In the genomic region with DNA sequence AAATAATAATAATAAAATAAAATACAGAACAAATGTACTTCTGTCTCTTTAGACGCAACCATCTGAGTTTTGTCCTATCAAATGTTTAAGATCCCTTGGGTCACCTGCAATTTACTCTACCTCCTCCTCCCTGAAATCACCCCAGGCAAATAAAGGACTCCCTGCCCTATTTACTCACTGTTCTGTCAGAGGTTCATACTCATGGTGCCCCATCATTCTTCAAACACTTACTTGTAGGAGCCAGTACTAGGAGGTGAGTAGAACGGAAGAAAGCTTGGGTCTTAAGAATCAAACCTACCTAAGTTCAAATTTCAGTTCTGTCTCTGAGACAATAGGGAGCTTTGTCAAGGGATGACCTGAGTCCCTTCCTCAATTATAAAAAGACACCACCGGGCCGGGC, we compare ENCODE assay signal across 12 cellular contexts. TPM values are rescaled to one million over a fixed set of nuclear protein-coding genes. Genes with fewer than 3 reads are reported as not detected.
A peak's percentile ranks its signal among the peaks of the same experiment; 100 is the strongest.
DNase-seq lines count a peak whose midpoint lies in the region; ATAC-seq and TF ChIP-seq lines count a peak whose summit lies in the region.
"Had no signal": no experiment of that assay in that cellular context is flagged by ENCODE, and none has a peak within 500 bp of the region (broad histone marks: within the 10 kb centered on the region; RNA-seq: fewer than 3 reads in every experiment).

No MANE protein-coding gene starts in this region.

- no peak overlapping the region for H3K27ac ChIP-seq in WERI-Rb-1

- POLR2A ChIA-PET in activated naive CD8-positive, alpha-beta T cell treated with anti-CD3 and anti-CD28 coated beads, Interleukin-2, amount 10 ng/mL, durations not matched to agents 7 days and 5 days (lab: Charles Lee), result interaction anchor here (1.1 to 1.5 kb wide), 2 partner anchors 16 to 41 kb away, joined by 3 read pairs; a partner anchor contains a TSS

- H3K4me3 Mint-ChIP-seq in activated CD4-positive, alpha-beta T cell treated with anti-CD3 and anti-CD28 coated beads, Interleukin-2, amount 10 ng/mL, durations not matched to agents 24 days and 14 days, result peak overlapping the region; percentile 90
- peak overlapping the region; percentile 93 for H3K4me3 Mint-ChIP-seq in activated naive CD8-positive, alpha-beta T cell treated with anti-CD3 and anti-CD28 coated beads, Interleukin-2, amount 10 ng/mL, durations not matched to agents 7 days and 5 days
- peak overlapping the region; percentile 93 for H3K4me3 Mint-ChIP-seq in neural crest cell

- ATAC-seq in activated naive CD8-positive, alpha-beta T cell treated with anti-CD3 and anti-CD28 coated beads, Interleukin-2, amount 10 ng/mL, durations not matched to agents 7 days and 5 days (ENCODE audit: low read depth), result no peak
- ATAC-seq: Panc1 had no signal

- DNase-seq in activated CD4-positive, alpha-beta T cell treated with anti-CD3 and anti-CD28 coated beads, Interleukin-2, amount 10 ng/mL, durations not matched to agents 24 days and 14 days, result no peak
- no peak for DNase-seq in activated CD4-positive, alpha-beta T cell treated with anti-CD3 and anti-CD28 coated beads, Interleukin-2, amount 50 U/mL, for 4 hours
- no peak for DNase-seq in activated naive CD8-positive, alpha-beta T cell treated with anti-CD3 and anti-CD28 coated beads, Interleukin-2, amount 10 ng/mL, durations not matched to agents 7 days and 5 days
- no peak for DNase-seq in neural crest cell (ENCODE audit: low read depth, low spot score)
- no peak for DNase-seq in NK-92 treated with Interleukin-12 subunit alpha and Interleukin-12 subunit beta, amount 100 ng/mL, for 24 hours (lab: John Stamatoyannopoulos, UW)
- DNase-seq in WERI-Rb-1, result no peak
- DNase-seq: DMS79 treated with DMSO at 0.1 percent for 48 hours; Kasumi-1; stimulated activated naive CD4-positive, alpha-beta T cell treated with Interleukin-2 at 50 U/mL for 16 hours had no signal

- no peaks in the 10 kb centered on the region for H3K27me3 ChIP-seq in WERI-Rb-1 (ENCODE audit: insufficient read depth, low read depth, severe bottlenecking)

- H3K27ac Mint-ChIP-seq in activated CD4-positive, alpha-beta T cell treated with anti-CD3 and anti-CD28 coated beads, Interleukin-2, amount 10 ng/mL, durations not matched to agents 24 days and 14 days, result peak overlapping the region; percentile 46
- H3K27ac Mint-ChIP-seq in activated naive CD8-positive, alpha-beta T cell treated with anti-CD3 and anti-CD28 coated beads, Interleukin-2, amount 10 ng/mL, durations not matched to agents 7 days and 5 days, result no peak overlapping the region
- no peak overlapping the region for H3K27ac Mint-ChIP-seq in neural crest cell (ENCODE audit: unreplicated experiment)

- intact Hi-C loops in activated CD4-positive, alpha-beta T cell treated with anti-CD3 and anti-CD28 coated beads, Interleukin-2, amount 10 ng/mL, durations not matched to agents 24 days and 14 days (cut with micrococcal nuclease), result no loop called here

- peaks cover 50% of the 10 kb centered on the region for H3K4me1 Mint-ChIP-seq in activated CD4-positive, alpha-beta T cell treated with anti-CD3 and anti-CD28 coated beads, Interleukin-2, amount 10 ng/mL, durations not matched to agents 24 days and 14 days
- H3K4me1 Mint-ChIP-seq in activated naive CD8-positive, alpha-beta T cell treated with anti-CD3 and anti-CD28 coated beads, Interleukin-2, amount 10 ng/mL, durations not matched to agents 7 days and 5 days, result peaks cover 45% of the 10 kb centered on the region
- H3K4me1 Mint-ChIP-seq in neural crest cell, result peaks cover 45% of the 10 kb centered on the region

- peaks cover 4% of the 10 kb centered on the region for H3K27me3 Mint-ChIP-seq in activated CD4-positive, alpha-beta T cell treated with anti-CD3 and anti-CD28 coated beads, Interleukin-2, amount 10 ng/mL, durations not matched to agents 24 days and 14 days
- H3K27me3 Mint-ChIP-seq in activated naive CD8-positive, alpha-beta T cell treated with anti-CD3 and anti-CD28 coated beads, Interleukin-2, amount 10 ng/mL, durations not matched to agents 7 days and 5 days, result no peaks in the 10 kb centered on the region
- H3K27me3 Mint-ChIP-seq in neural crest cell (ENCODE audit: low read depth), result no peaks in the 10 kb centered on the region

- no peaks in the 10 kb centered on the region for H3K9me3 Mint-ChIP-seq in activated CD4-positive, alpha-beta T cell treated with anti-CD3 and anti-CD28 coated beads, Interleukin-2, amount 10 ng/mL, durations not matched to agents 24 days and 14 days
- no peaks in the 10 kb centered on the region for H3K9me3 Mint-ChIP-seq in activated naive CD8-positive, alpha-beta T cell treated with anti-CD3 and anti-CD28 coated beads, Interleukin-2, amount 10 ng/mL, durations not matched to agents 7 days and 5 days
- no peaks in the 10 kb centered on the region for H3K9me3 Mint-ChIP-seq in neural crest cell

- TF ChIP-seq CTCF in neural crest cell (conservative IDR thresholded peaks at IDR 0.05), result no peak
- no peak for TF ChIP-seq CTCF in WERI-Rb-1 (IDR thresholded peaks at IDR 0.05; ENCODE audit: low read depth, low read length)

- H3K36me3 ChIP-seq in WERI-Rb-1, result peaks cover 62% of the 10 kb centered on the region

- no peak overlapping the region for H3K4me3 ChIP-seq in WERI-Rb-1 (ENCODE audit: low read depth, low read length)

- no peaks in the 10 kb centered on the region for H3K9me3 ChIP-seq in WERI-Rb-1 (ENCODE audit: severe bottlenecking)

- H3K36me3 Mint-ChIP-seq in activated CD4-positive, alpha-beta T cell treated with anti-CD3 and anti-CD28 coated beads, Interleukin-2, amount 10 ng/mL, durations not matched to agents 24 days and 14 days (ENCODE audit: low read depth), result peaks cover 49% of the 10 kb centered on the region
- H3K36me3 Mint-ChIP-seq in activated naive CD8-positive, alpha-beta T cell treated with anti-CD3 and anti-CD28 coated beads, Interleukin-2, amount 10 ng/mL, durations not matched to agents 7 days and 5 days, result peaks cover 32% of the 10 kb centered on the region
- peaks cover 7% of the 10 kb centered on the region for H3K36me3 Mint-ChIP-seq in neural crest cell (ENCODE audit: low read depth)

RNA-seq across cellular contexts. Expression of a gene that starts 3.8 kb away (rescaled TPM):
- total RNA-seq in activated CD4-positive, alpha-beta T cell treated with anti-CD3 and anti-CD28 coated beads, Interleukin-2, amount 10 ng/mL, durations not matched to agents 24 days and 14 days, result 68.9 TPM in 2 replicates
- 10 to 100 TPM; 63.6 to 69.8 TPM for total RNA-seq in activated naive CD8-positive, alpha-beta T cell treated with anti-CD3 and anti-CD28 coated beads, Interleukin-2, amount 10 ng/mL, durations not matched to agents 7 days and 5 days
- total RNA-seq in neural crest cell, result 39.7 and 45.6 TPM in 2 replicates

RNA-seq across cellular contexts. Expression of a gene that starts 8.1 kb away (rescaled TPM):
- 1.0 and 1.3 TPM in 2 replicates for total RNA-seq in activated CD4-positive, alpha-beta T cell treated with anti-CD3 and anti-CD28 coated beads, Interleukin-2, amount 10 ng/mL, durations not matched to agents 24 days and 14 days
- 1 to 10 TPM in 1 of 2 experiments, not detected in 1; 1.7 TPM for total RNA-seq in activated naive CD8-positive, alpha-beta T cell treated with anti-CD3 and anti-CD28 coated beads, Interleukin-2, amount 10 ng/mL, durations not matched to agents 7 days and 5 days
- total RNA-seq in neural crest cell, result not detected in 2 replicates
- total RNA-seq: fibroblast of villous mesenchyme had no signal

RNA-seq across cellular contexts. Expression of a gene that starts 11.4 kb away (rescaled TPM):
- total RNA-seq in activated CD4-positive, alpha-beta T cell treated with anti-CD3 and anti-CD28 coated beads, Interleukin-2, amount 10 ng/mL, durations not matched to agents 24 days and 14 days, result 80.5 and 93.2 TPM in 2 replicates
- 10 to 100 TPM; 71.3 to 72.5 TPM for total RNA-seq in activated naive CD8-positive, alpha-beta T cell treated with anti-CD3 and anti-CD28 coated beads, Interleukin-2, amount 10 ng/mL, durations not matched to agents 7 days and 5 days
- total RNA-seq in neural crest cell, result 74.8 and 85.2 TPM in 2 replicates

RNA-seq across cellular contexts. Expression of a gene that starts 15.8 kb away (rescaled TPM):
- 162 and 163 TPM in 2 replicates for total RNA-seq in activated CD4-positive, alpha-beta T cell treated with anti-CD3 and anti-CD28 coated beads, Interleukin-2, amount 10 ng/mL, durations not matched to agents 24 days and 14 days
- 100 to 1,000 TPM; 293 to 318 TPM for total RNA-seq in activated naive CD8-positive, alpha-beta T cell treated with anti-CD3 and anti-CD28 coated beads, Interleukin-2, amount 10 ng/mL, durations not matched to agents 7 days and 5 days
- 2.3 and 2.9 TPM in 2 replicates for total RNA-seq in neural crest cell
- total RNA-seq: cerebellum had no signal

RNA-seq across cellular contexts. Expression of a gene that starts 28.7 kb away (rescaled TPM):
- total RNA-seq in activated CD4-positive, alpha-beta T cell treated with anti-CD3 and anti-CD28 coated beads, Interleukin-2, amount 10 ng/mL, durations not matched to agents 24 days and 14 days, result 16.5 and 18.3 TPM in 2 replicates
- 10 to 100 TPM; 14.4 to 15.5 TPM for total RNA-seq in activated naive CD8-positive, alpha-beta T cell treated with anti-CD3 and anti-CD28 coated beads, Interleukin-2, amount 10 ng/mL, durations not matched to agents 7 days and 5 days
- 59.9 and 60.9 TPM in 2 replicates for total RNA-seq in neural crest cell
